In the genomic region with DNA sequence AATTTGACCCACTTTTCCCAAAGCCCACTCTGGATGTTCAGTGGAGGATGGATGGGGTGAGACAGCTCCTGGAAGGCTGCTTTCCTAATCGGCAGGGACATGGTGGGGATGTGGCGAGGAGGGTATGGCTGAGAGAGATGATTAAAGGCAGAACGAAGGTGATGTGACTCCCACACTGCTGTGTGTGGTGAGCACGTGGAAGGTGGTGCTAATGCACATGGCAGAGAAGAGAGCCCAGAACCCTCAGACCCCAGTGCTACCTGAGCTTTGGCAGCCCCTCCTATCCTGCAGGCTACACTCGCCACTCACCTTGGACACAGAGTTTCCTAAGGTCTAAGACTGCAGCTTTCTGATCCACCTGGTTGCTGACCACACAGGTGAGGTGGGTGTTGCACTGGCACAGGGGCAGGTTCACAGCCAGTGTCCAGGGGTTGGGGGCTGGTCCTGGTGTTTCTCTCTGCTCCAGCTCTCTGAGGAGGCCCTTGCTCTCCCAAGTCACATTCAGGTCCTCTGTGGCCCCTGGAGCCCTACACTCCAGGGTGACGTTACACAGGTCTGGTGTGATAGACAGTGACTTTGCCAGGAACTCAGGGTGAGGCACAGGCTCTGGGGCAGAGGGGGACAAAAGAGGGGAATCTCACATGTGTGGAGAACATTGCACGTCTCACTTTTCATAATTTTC, we compare ENCODE assay signal across 15 cellular contexts.
DNase-seq lines count a peak whose midpoint lies in the region; ATAC-seq and TF ChIP-seq lines count a peak whose summit lies in the region.
"Had no signal": no experiment of that assay in that cellular context is flagged by ENCODE, and none has a peak within 500 bp of the region (broad histone marks: within the 10 kb centered on the region; RNA-seq: fewer than 3 reads in every experiment).

No MANE protein-coding gene starts in this region.

- H3K9me3 ChIP-seq in H9 (ENCODE audit: control insufficient read depth, low read depth, low read length), result no peaks in the 10 kb centered on the region
- H3K9me3 ChIP-seq: A549, Caco-2 had no signal

- H3K4me3 Mint-ChIP-seq in activated CD8-positive, alpha-beta T cell treated with anti-CD3 and anti-CD28 coated beads, Interleukin-2, amount 10 ng/mL, durations not matched to agents 7 days and 5 days, result no peak overlapping the region
- no peak overlapping the region for H3K4me3 Mint-ChIP-seq in activated CD8-positive, alpha-beta T cell treated with anti-CD3 and anti-CD28 coated beads for 36 hours
- H3K4me3 Mint-ChIP-seq in H9 (no peak overlapping the region), endothelial cell (ENCODE audit: unreplicated experiment) (no peak overlapping the region)
- H3K4me3 Mint-ChIP-seq: CD4-positive, alpha-beta T cell; GM23338 had no signal

- H4K91ac ChIP-seq in H9 (ENCODE audit: insufficient read length, low read depth, low read length), result no peak overlapping the region

- no peak overlapping the region for H4K8ac ChIP-seq in H9 (replicated peaks; ENCODE audit: insufficient read length, low read depth, low read length)

- no peak overlapping the region for H3K14ac ChIP-seq in H9 (ENCODE audit: insufficient read depth, low read length)

- H2BK120ac ChIP-seq in H9 (ENCODE audit: low read depth, low read length, poor library complexity, severe bottlenecking), result no peak overlapping the region

- no peak for ATAC-seq in activated CD8-positive, alpha-beta T cell treated with anti-CD3 and anti-CD28 coated beads, Interleukin-2, amount 10 ng/mL, durations not matched to agents 7 days and 5 days
- no peak for ATAC-seq in activated CD8-positive, alpha-beta T cell treated with anti-CD3 and anti-CD28 coated beads for 36 hours
- ATAC-seq: A549, GM23338 had no signal

- H3T11ph ChIP-seq in H9 (ENCODE audit: low read length), result no peak overlapping the region

- no peak overlapping the region for H3K56ac ChIP-seq in H9 (ENCODE audit: insufficient read length, low read depth, low read length)

- no peaks in the 10 kb centered on the region for H3K79me1 ChIP-seq in H9 (ENCODE audit: insufficient read depth, low read depth, low read length, poor library complexity, severe bottlenecking)

- no peak overlapping the region for H2AK5ac ChIP-seq in H9 (ENCODE audit: insufficient read length, low read length)

- POLR2A ChIA-PET in activated CD8-positive, alpha-beta T cell treated with anti-CD3 and anti-CD28 coated beads, Interleukin-2, amount 10 ng/mL, durations not matched to agents 7 days and 5 days (lab: Charles Lee), result interaction anchor here (0.7 kb wide), 1 partner anchor 786 kb away, joined by 3 read pairs; no protein-coding TSS in a partner anchor
- POLR2A ChIA-PET in activated CD8-positive, alpha-beta T cell treated with anti-CD3 and anti-CD28 coated beads for 36 hours (lab: Charles Lee), result no interaction called here

- no peaks in the 10 kb centered on the region for H3K27me3 ChIP-seq in H9 (ENCODE audit: insufficient read depth, low read length)

- H2AFZ ChIP-seq in H9 (ENCODE audit: low read length), result no peak overlapping the region
- H2AFZ ChIP-seq: GM23338 had no signal

- no peaks in the 10 kb centered on the region for H3K4me1 Mint-ChIP-seq in activated CD8-positive, alpha-beta T cell treated with anti-CD3 and anti-CD28 coated beads, Interleukin-2, amount 10 ng/mL, durations not matched to agents 7 days and 5 days (ENCODE audit: low read depth)
- no peaks in the 10 kb centered on the region for H3K4me1 Mint-ChIP-seq in activated CD8-positive, alpha-beta T cell treated with anti-CD3 and anti-CD28 coated beads for 36 hours (ENCODE audit: low read depth)
- H3K4me1 Mint-ChIP-seq in H9 (no peaks in the 10 kb centered on the region), endothelial cell (ENCODE audit: unreplicated experiment) (no peaks in the 10 kb centered on the region)
- H3K4me1 Mint-ChIP-seq: GM23338 had no signal

- WGBS in H9 (ENCODE audit: extremely low coverage, insufficient read length, low lambda C conversion rate), result no CpG with 5 or more reads among the region's 7 CpGs

- TF ChIP-seq CTCF in activated CD8-positive, alpha-beta T cell treated with anti-CD3 and anti-CD28 coated beads for 36 hours (IDR thresholded peaks at IDR 0.05), result no peak
- TF ChIP-seq CTCF in H9 (conservative IDR thresholded peaks at IDR 0.05), result no peak
- TF ChIP-seq CTCF in endothelial cell (IDR thresholded peaks at IDR 0.05; ENCODE audit: unreplicated experiment), result no peak

- CTCF ChIA-PET in activated CD8-positive, alpha-beta T cell treated with anti-CD3 and anti-CD28 coated beads, Interleukin-2, amount 10 ng/mL, durations not matched to agents 7 days and 5 days (lab: Charles Lee), result no interaction called here
- CTCF ChIA-PET in activated CD8-positive, alpha-beta T cell treated with anti-CD3 and anti-CD28 coated beads for 36 hours (lab: Charles Lee), result no interaction called here

- no peak overlapping the region for H3K18ac ChIP-seq in H9 (ENCODE audit: insufficient read length, low read depth, low read length)

- no peak overlapping the region for H2BK20ac ChIP-seq in H9 (ENCODE audit: low read depth, low read length, poor library complexity, severe bottlenecking)

- H3K36me3 Mint-ChIP-seq in activated CD8-positive, alpha-beta T cell treated with anti-CD3 and anti-CD28 coated beads, Interleukin-2, amount 10 ng/mL, durations not matched to agents 7 days and 5 days (ENCODE audit: low read depth), result no peaks in the 10 kb centered on the region
- H3K36me3 Mint-ChIP-seq in activated CD8-positive, alpha-beta T cell treated with anti-CD3 and anti-CD28 coated beads for 36 hours (ENCODE audit: low read depth), result no peaks in the 10 kb centered on the region
- H3K36me3 Mint-ChIP-seq in H9 (ENCODE audit: insufficient read depth in 1 of 3, low read depth in 3 of 3), result peaks cover 0 to 2% (median 0%) of the 10 kb centered on the region in 3 experiments; a peak in 2 of 7 replicates
- no peaks in the 10 kb centered on the region for H3K36me3 Mint-ChIP-seq in endothelial cell (ENCODE audit: low read depth, unreplicated experiment)

- peak; percentile 4 for DNase-seq in activated CD8-positive, alpha-beta T cell treated with anti-CD3 and anti-CD28 coated beads, Interleukin-2, amount 10 ng/mL, durations not matched to agents 7 days and 5 days
- no peak for DNase-seq in activated CD8-positive, alpha-beta T cell treated with anti-CD3 and anti-CD28 coated beads for 36 hours
- DNase-seq in H9, result peak; percentile 19
- peak; percentile 32 for DNase-seq in ecto neural progenitor cell (ENCODE audit: low spot score)
- peak; percentile 35 for DNase-seq in islet precursor cell
- DNase-seq in stimulated activated naive CD4-positive, alpha-beta T cell (lab: John Stamatoyannopoulos, UW), result no peak
- DNase-seq in endothelial cell (ENCODE audit: low spot score), result no peak
- DNase-seq in NCI-H524 treated with DMSO at 0.1 percent for 48 hours (lab: John Stamatoyannopoulos, UW), result no peak
- DNase-seq: Caco-2; CD4-positive, alpha-beta T cell; H7 had no signal

- H4K5ac ChIP-seq in H9 (ENCODE audit: insufficient read length, low read depth, low read length), result no peak overlapping the region

- H3K4me1 ChIP-seq in H9 (ENCODE audit: insufficient read depth, low read length), result no peaks in the 10 kb centered on the region
- H3K4me1 ChIP-seq: A549 had no signal

- H3K4me2 ChIP-seq in H9 (ENCODE audit: insufficient read depth, insufficient read length, low read length), result no peak overlapping the region
- H3K4me2 ChIP-seq: A549, GM23338 had no signal

- no peaks in the 10 kb centered on the region for H4K20me1 ChIP-seq in H9 (ENCODE audit: control insufficient read depth, insufficient read depth, insufficient read length)

- H3K4ac ChIP-seq in H9 (ENCODE audit: low read depth, low read length), result no peak overlapping the region

- H3K9ac ChIP-seq in H9 (ENCODE audit: extremely low read depth, insufficient read length, low read length), result no peak overlapping the region

- intact Hi-C loops in activated CD8-positive, alpha-beta T cell treated with anti-CD3 and anti-CD28 coated beads for 36 hours (cut with micrococcal nuclease), result no loop called here

- no peak overlapping the region for H3K23ac ChIP-seq in H9 (ENCODE audit: insufficient read length, low read depth, low read length)

- H3K27ac ChIP-seq in H9 (ENCODE audit: insufficient read length, low read depth, low read length), result no peak overlapping the region
- H3K27ac ChIP-seq: 22Rv1, A549, C4-2B had no signal

- no peaks in the 10 kb centered on the region for H3K23me2 ChIP-seq in H9 (ENCODE audit: insufficient read length, low read depth, low read length, poor library complexity, severe bottlenecking)

- H3K27ac Mint-ChIP-seq in activated CD8-positive, alpha-beta T cell treated with anti-CD3 and anti-CD28 coated beads, Interleukin-2, amount 10 ng/mL, durations not matched to agents 7 days and 5 days, result no peak overlapping the region
- no peak overlapping the region for H3K27ac Mint-ChIP-seq in activated CD8-positive, alpha-beta T cell treated with anti-CD3 and anti-CD28 coated beads for 36 hours
- H3K27ac Mint-ChIP-seq in H9 (no peak overlapping the region), endothelial cell (ENCODE audit: unreplicated experiment) (no peak overlapping the region)
- H3K27ac Mint-ChIP-seq: CD4-positive, alpha-beta T cell; GM23338 had no signal

- no peaks in the 10 kb centered on the region for H3K9me3 Mint-ChIP-seq in activated CD8-positive, alpha-beta T cell treated with anti-CD3 and anti-CD28 coated beads, Interleukin-2, amount 10 ng/mL, durations not matched to agents 7 days and 5 days (ENCODE audit: insufficient read depth)
- H3K9me3 Mint-ChIP-seq in activated CD8-positive, alpha-beta T cell treated with anti-CD3 and anti-CD28 coated beads for 36 hours, result no peaks in the 10 kb centered on the region
- H3K9me3 Mint-ChIP-seq in H9 (no peaks in the 10 kb centered on the region; a peak in 2 of 5 replicates), endothelial cell (ENCODE audit: unreplicated experiment) (no peaks in the 10 kb centered on the region)
- H3K9me3 Mint-ChIP-seq: CD4-positive, alpha-beta T cell had no signal

- H2BK15ac ChIP-seq in H9 (ENCODE audit: low read depth, low read length), result no peak overlapping the region

- peaks cover 19% of the 10 kb centered on the region for H3K27me3 Mint-ChIP-seq in activated CD8-positive, alpha-beta T cell treated with anti-CD3 and anti-CD28 coated beads, Interleukin-2, amount 10 ng/mL, durations not matched to agents 7 days and 5 days (ENCODE audit: low read depth)
- peaks cover 13% of the 10 kb centered on the region for H3K27me3 Mint-ChIP-seq in activated CD8-positive, alpha-beta T cell treated with anti-CD3 and anti-CD28 coated beads for 36 hours
- H3K27me3 Mint-ChIP-seq in H9 (ENCODE audit: low read depth) (peaks cover 5% of the 10 kb centered on the region), endothelial cell (ENCODE audit: unreplicated experiment) (peaks cover 5% of the 10 kb centered on the region)

- no peak overlapping the region for H2BK12ac ChIP-seq in H9 (ENCODE audit: insufficient read length, low read depth, low read length)

- H2BK5ac ChIP-seq in H9 (ENCODE audit: insufficient read length, low read length), result no peak overlapping the region

- H3K79me2 ChIP-seq in H9 (ENCODE audit: insufficient read depth, low read length), result no peaks in the 10 kb centered on the region

Comparison
In these comparisons a context has a peak if more than half of its experiments do, and no peak if none do; other contexts are left out.
1. DNase-seq: peak in activated CD8-positive, alpha-beta T cell treated with anti-CD3 and anti-CD28 coated beads, Interleukin-2, amount 10 ng/mL, durations not matched to agents 7 days and 5 days (single experiment), H9 (single experiment), ecto neural progenitor cell (single experiment) and islet precursor cell (single experiment); none in activated CD8-positive, alpha-beta T cell treated with anti-CD3 and anti-CD28 coated beads for 36 hours (single experiment), stimulated activated naive CD4-positive, alpha-beta T cell (0 of 6), endothelial cell (single experiment) and NCI-H524 treated with DMSO at 0.1 percent for 48 hours (single experiment).